ENCODE assay signal across 8 cellular contexts in the genomic region with DNA sequence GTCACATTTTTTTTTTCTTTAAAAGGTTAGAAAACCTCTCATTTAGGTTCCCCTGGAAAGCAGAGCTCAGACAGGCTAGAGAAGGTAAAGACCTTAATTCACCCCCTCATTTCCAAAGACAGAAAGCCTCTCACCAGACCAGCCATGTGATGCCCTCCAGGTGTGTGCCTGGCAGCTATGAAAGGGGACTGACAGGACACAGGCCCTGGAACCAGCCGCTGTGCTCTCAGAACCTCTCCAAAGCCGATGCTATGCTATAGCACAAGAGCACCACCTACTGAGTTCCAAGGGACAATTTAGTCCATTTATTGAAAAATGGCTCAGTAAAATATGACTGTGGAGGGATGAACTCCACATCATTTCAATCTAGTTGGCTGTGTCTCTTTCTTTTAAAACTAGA. TPM values are rescaled to one million over a fixed set of nuclear protein-coding genes. Genes with fewer than 3 reads are reported as not detected.
DNase-seq lines count a peak whose midpoint lies in the region; ATAC-seq and TF ChIP-seq lines count a peak whose summit lies in the region.

No MANE protein-coding gene starts in this region.

- peaks cover 60% of the 10 kb centered on the region for H3K4me1 Mint-ChIP-seq in nephron progenitor cell

- no peak overlapping the region for H3K4me3 Mint-ChIP-seq in nephron progenitor cell

- no peak overlapping the region for H3K27ac Mint-ChIP-seq in nephron progenitor cell

- POLR2A ChIA-PET in AG04450 (lab: Yijun Ruan, JAX): no interaction called here

- H3K9me3 Mint-ChIP-seq in nephron progenitor cell: peaks cover 21% of the 10 kb centered on the region

- peak; percentile 52 for TF ChIP-seq CTCF in AG04450 (IDR thresholded peaks at IDR 0.05; ENCODE audit: low read depth, low read length)
- peak; percentile 69 for TF ChIP-seq CTCF in choroid plexus epithelial cell (conservative IDR thresholded peaks at IDR 0.05; ENCODE audit: low read depth, low read length)
- no peak for TF ChIP-seq CTCF in mucosa of descending colon (IDR thresholded peaks at IDR 0.05)
- TF ChIP-seq CTCF in nephron progenitor cell (IDR thresholded peaks at IDR 0.05): no peak

- H3K4me3 ChIP-seq in AG04450 (ENCODE audit: low read depth, low read length) (no peak overlapping the region), choroid plexus epithelial cell (ENCODE audit: low read depth, low read length) (no peak overlapping the region), mucosa of descending colon (no peak overlapping the region)

- ATAC-seq in GM18867 (IDR thresholded peaks at IDR 0.05; ENCODE audit: unreplicated experiment) (peak; percentile 49), mucosa of descending colon (peak; percentile 70), GM18520 (IDR thresholded peaks at IDR 0.05; ENCODE audit: unreplicated experiment) (no peak), HG03469 (IDR thresholded peaks at IDR 0.05; ENCODE audit: unreplicated experiment) (no peak)

- H3K27ac ChIP-seq in AG04450 (ENCODE audit: low read depth, low read length): no peak overlapping the region

- peaks cover 17% of the 10 kb centered on the region for H3K36me3 Mint-ChIP-seq in nephron progenitor cell (ENCODE audit: low read depth)

- intact Hi-C loops in mucosa of descending colon (cut with DNase I, micrococcal nuclease): no loop called here

- CTCF ChIA-PET in AG04450 (lab: Charles Lee): interaction anchor here (0.6 to 1.7 kb wide), 8 partner anchors 13 to 696 kb away, joined by 3 to 8 read pairs (median 3); no protein-coding TSS in a partner anchor

- H3K9me3 ChIP-seq in AG04450 (ENCODE audit: control insufficient read depth, insufficient read depth, low read length) (no peaks in the 10 kb centered on the region), mucosa of descending colon (no peaks in the 10 kb centered on the region)

- peaks cover 3% of the 10 kb centered on the region for H3K27me3 Mint-ChIP-seq in nephron progenitor cell (ENCODE audit: low read depth, poor library complexity)

- no peaks in the 10 kb centered on the region for H3K36me3 ChIP-seq in mucosa of descending colon (ENCODE audit: low read depth)

- peaks cover 15% of the 10 kb centered on the region for H3K4me1 ChIP-seq in mucosa of descending colon (ENCODE audit: low read depth)

- DNase-seq in AG04450 (ENCODE audit: low read depth, low spot score): no peak
- DNase-seq in NCI-H446 (lab: John Stamatoyannopoulos, UW): peak; percentile 19 to 41
- peak; percentile 65 for DNase-seq in choroid plexus epithelial cell (ENCODE audit: low read depth)
- peak in 1 of 3 donors; percentile 25 for DNase-seq in mucosa of descending colon
- no peak for DNase-seq in nephron progenitor cell

- no peaks in the 10 kb centered on the region for H3K27me3 ChIP-seq in AG04450 (ENCODE audit: control insufficient read depth, insufficient read depth, low read length)

RNA-seq across cellular contexts. Expression of a gene that starts 48.8 kb away (rescaled TPM):
- polyA plus RNA-seq in AG04450 (2011; rRNA removed): 8.3 and 10.8 TPM in 2 replicates
- 11.1 and 11.5 TPM in 2 replicates for polyA minus RNA-seq in AG04450 (2011; rRNA and poly(A)+ RNA removed)
- 10 to 100 TPM; 10.7 to 18.0 (median 14.2) TPM for total RNA-seq in mucosa of descending colon

Comparison
In these comparisons a context has a peak if more than half of its experiments do, and no peak if none do; other contexts are left out.
1. DNase-seq: peak in NCI-H446 (2 of 2) and choroid plexus epithelial cell (single experiment); none in AG04450 (single experiment) and nephron progenitor cell (single experiment).
2. CTCF ChIP-seq: peak in AG04450 (single experiment) and choroid plexus epithelial cell (single experiment); none in mucosa of descending colon (single experiment) and nephron progenitor cell (single experiment).
3. ATAC-seq: peak in GM18867 (single experiment) and mucosa of descending colon (single experiment); none in GM18520 (single experiment) and HG03469 (single experiment).